Comparison of ENCODE assay signal across 16 cellular contexts in genomic region chr12:77120156-77120555, GRCh38. TPM values are rescaled to one million over a fixed set of nuclear protein-coding genes. Genes with fewer than 3 reads are reported as not detected.
A peak's percentile ranks its signal among the peaks of the same experiment; 100 is the strongest.
DNase-seq lines count a peak whose midpoint lies in the region; ATAC-seq, FAIRE-seq and TF ChIP-seq lines count a peak whose summit lies in the region.
"Had no signal": no experiment of that assay in that cellular context is flagged by ENCODE, and none has a peak within 500 bp of the region (broad histone marks: within the 10 kb centered on the region; RNA-seq: fewer than 3 reads in every experiment).

No MANE protein-coding gene starts in this region.

- no peaks in the 10 kb centered on the region for H4K20me1 ChIP-seq in osteoblast (ENCODE audit: insufficient read depth, low read length)

- peak; percentile 81 for DNase-seq in EL
- DNase-seq in RCC 7860 (ENCODE audit: low spot score): peak; percentile 85
- peak; percentile 32 to 89 for DNase-seq in dermis microvascular lymphatic vessel endothelial cell (ENCODE audit: low read depth in 2 of 2)
- peak; percentile 66 for DNase-seq in osteoblast (ENCODE audit: insufficient read length, low spot score, missing footprints)
- no peak for DNase-seq in activated naive CD4-positive, alpha-beta T cell (lab: John Stamatoyannopoulos, UW)
- DNase-seq in NCI-H2029 treated with DMSO at 0.1 percent for 48 hours (lab: John Stamatoyannopoulos, UW): no peak
- no peak for DNase-seq in NCI-H446 treated with DMSO at 0.1 percent for 48 hours (lab: John Stamatoyannopoulos, UW)
- DNase-seq: activated CD4-positive, alpha-beta T cell treated with anti-CD3 and anti-CD28 coated beads, Interleukin-2, amount 50 U/mL, for 48 hours; amygdala; head of caudate nucleus; NCI-H2029; NCI-H748 treated with DMSO at 0.1 percent for 48 hours; substantia nigra had no signal

- TF ChIP-seq CTCF in osteoblast (IDR thresholded peaks at IDR 0.05; ENCODE audit: extremely low read depth, low read depth, low read length): no peak

- no peaks in the 10 kb centered on the region for H3K79me2 ChIP-seq in osteoblast (ENCODE audit: insufficient read depth, low read length)

- H3K36me3 ChIP-seq in osteoblast (ENCODE audit: insufficient read depth, low read length): no peaks in the 10 kb centered on the region

- H3K4me3 ChIP-seq in osteoblast (ENCODE audit: insufficient read depth, low read length): no peak overlapping the region

- no peaks in the 10 kb centered on the region for H3K27me3 ChIP-seq in osteoblast (ENCODE audit: insufficient read depth, low read length)

- H3K27ac ChIP-seq in osteoblast (ENCODE audit: low read depth, low read length): peak overlapping the region; percentile 83

- peak; percentile 88 for FAIRE-seq in RCC 7860 (lab: Jason Lieb, UNC)
- FAIRE-seq: GM12892, TTC549 had no signal

- H3K9me3 ChIP-seq in osteoblast (ENCODE audit: low read depth, low read length): no peaks in the 10 kb centered on the region

- no peak for ATAC-seq in GM21529 (IDR thresholded peaks at IDR 0.05; ENCODE audit: unreplicated experiment)

- H2AFZ ChIP-seq in osteoblast (ENCODE audit: low read length): no peak overlapping the region

- H3K4me1 ChIP-seq in osteoblast (ENCODE audit: insufficient read depth, low read length): peaks cover 67% of the 10 kb centered on the region

- no peak overlapping the region for H3K4me2 ChIP-seq in osteoblast (ENCODE audit: insufficient read depth, low read length)

RNA-seq across cellular contexts. Expression of gene E2F7, which starts 54.8 kb away (rescaled TPM):
- total RNA-seq in dermis microvascular lymphatic vessel endothelial cell: 4.9 and 7.6 TPM in 2 replicates
- total RNA-seq in osteoblast: 13.4 and 16.5 TPM in 2 replicates

Comparison
In these comparisons a context has a peak if more than half of its experiments do, and no peak if none do; other contexts are left out.
1. DNase-seq: peak in EL (single experiment), RCC 7860 (single experiment), dermis microvascular lymphatic vessel endothelial cell (2 of 2) and osteoblast (single experiment); none in activated naive CD4-positive, alpha-beta T cell (0 of 4), NCI-H2029 treated with DMSO at 0.1 percent for 48 hours (single experiment) and NCI-H446 treated with DMSO at 0.1 percent for 48 hours (single experiment).